8 cellular contexts compared by ENCODE assay signal in genomic region chr6:10478187-10479040, GRCh38. TPM values are rescaled to one million over a fixed set of nuclear protein-coding genes. Genes with fewer than 3 reads are reported as not detected.
DNase-seq lines count a peak whose midpoint lies in the region; ATAC-seq and TF ChIP-seq lines count a peak whose summit lies in the region.

No MANE protein-coding gene starts in this region.

- peak; percentile 86 for ATAC-seq in GM19395 (IDR thresholded peaks at IDR 0.05; ENCODE audit: unreplicated experiment)
- peak; percentile 42 for ATAC-seq in activated B cell treated with CpG ODN at 0.5 μM for 24 hours (ENCODE audit: low read depth)
- ATAC-seq in HG02884 (IDR thresholded peaks at IDR 0.05; ENCODE audit: unreplicated experiment), result no peak
- ATAC-seq in HG03196 (IDR thresholded peaks at IDR 0.05; ENCODE audit: unreplicated experiment), result no peak

- H3K4me3 Mint-ChIP-seq in activated B cell treated with CpG ODN at 0.5 μM for 24 hours, result no peak overlapping the region

- TF ChIP-seq CTCF in activated B cell treated with CpG ODN at 0.5 μM for 24 hours (IDR thresholded peaks at IDR 0.05), result no peak

- no peaks in the 10 kb centered on the region for H3K4me1 Mint-ChIP-seq in activated B cell treated with CpG ODN at 0.5 μM for 24 hours

- intact Hi-C loops in activated B cell treated with CpG ODN at 0.5 μM for 24 hours (cut with micrococcal nuclease), result loop anchor here (1.0 kb wide), 2 partner anchors 323 to 591 kb away; no protein-coding TSS in a partner anchor

- no peaks in the 10 kb centered on the region for H3K9me3 Mint-ChIP-seq in activated B cell treated with CpG ODN at 0.5 μM for 24 hours

- POLR2A ChIA-PET in activated B cell treated with CpG ODN at 0.5 μM for 24 hours (lab: Charles Lee), result no interaction called here

- no peaks in the 10 kb centered on the region for H3K36me3 Mint-ChIP-seq in activated B cell treated with CpG ODN at 0.5 μM for 24 hours (ENCODE audit: low read depth)

- DNase-seq in D341Med (ENCODE audit: low spot score) (peak; percentile 49), NCI-H1105 (lab: John Stamatoyannopoulos, UW) (peak; percentile 17), activated B cell treated with CpG ODN at 0.5 μM for 24 hours (no peak), iPS-NIHi7 (ENCODE audit: extremely low spot score) (peak; percentile 67), mucosa of gallbladder (ENCODE audit: low spot score) (no peak)

- H3K27ac Mint-ChIP-seq in activated B cell treated with CpG ODN at 0.5 μM for 24 hours, result no peak overlapping the region

- CTCF ChIA-PET in activated B cell treated with CpG ODN at 0.5 μM for 24 hours (lab: Charles Lee), result interaction anchor here (0.7 to 5.1 kb wide), 18 partner anchors 8 to 1097 kb away, joined by 3 to 89 read pairs (median 5); partner anchors contain the start of genes C6orf52 and PAK1IP1

- peaks cover 11% of the 10 kb centered on the region for H3K27me3 Mint-ChIP-seq in activated B cell treated with CpG ODN at 0.5 μM for 24 hours

RNA-seq across cellular contexts. Expression of gene GCNT2, which starts 42.7 kb away (rescaled TPM):
- 23.2 and 25.9 TPM in 2 replicates for total RNA-seq in activated B cell treated with CpG ODN at 0.5 μM for 24 hours
- total RNA-seq in mucosa of gallbladder, result 9.7 TPM

Comparison
In these comparisons a context has a peak if more than half of its experiments do, and no peak if none do; other contexts are left out.
1. DNase-seq: peak in D341Med (single experiment), NCI-H1105 (single experiment) and iPS-NIHi7 (single experiment); none in activated B cell treated with CpG ODN at 0.5 μM for 24 hours (single experiment) and mucosa of gallbladder (single experiment).
2. ATAC-seq: peak in GM19395 (single experiment) and activated B cell treated with CpG ODN at 0.5 μM for 24 hours (single experiment); none in HG02884 (single experiment) and HG03196 (single experiment).